Comparison of ENCODE assay signal across 3 cellular contexts in the genomic region with DNA sequence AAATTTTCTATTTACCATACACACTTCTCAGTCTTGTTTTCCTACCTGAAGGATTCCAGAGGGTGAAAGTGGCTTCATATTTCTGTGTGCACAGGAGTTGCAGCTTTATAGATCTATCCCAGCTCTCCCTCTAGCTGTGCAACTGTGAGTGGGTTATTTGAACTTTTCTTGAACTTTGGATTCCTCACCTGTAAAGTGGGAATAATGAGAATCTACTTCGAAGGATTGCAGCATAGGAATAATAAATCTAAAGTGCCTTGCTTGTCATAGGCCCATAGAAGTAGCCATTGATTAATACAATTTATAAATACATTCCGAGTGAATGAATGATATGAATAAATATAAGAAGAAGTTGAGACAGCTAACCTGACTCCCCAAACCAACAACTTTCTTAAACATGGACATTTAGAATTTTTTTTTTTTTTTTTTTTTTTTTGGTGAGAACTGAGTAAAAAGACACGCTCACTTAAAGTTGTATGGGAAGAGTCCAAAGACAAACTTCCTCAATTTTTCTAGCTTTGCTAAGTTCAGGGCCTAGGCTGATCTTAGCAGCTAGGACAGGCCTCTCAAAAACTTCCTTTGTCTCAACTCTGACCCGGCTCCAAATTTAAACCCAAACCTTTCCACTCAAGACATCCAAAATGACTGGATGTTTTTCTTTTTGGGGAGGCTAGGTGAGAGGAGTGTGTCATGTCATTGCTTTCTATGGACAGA.
TF ChIP-seq lines count a peak whose summit lies in the region.

No MANE protein-coding gene starts in this region.

TF ChIP-seq in SK-N-SH, 30 proteins besides CTCF, POLR2A, EP300 and RAD21 (continued from another document):
- TF ChIP-seq, protein P1, sequence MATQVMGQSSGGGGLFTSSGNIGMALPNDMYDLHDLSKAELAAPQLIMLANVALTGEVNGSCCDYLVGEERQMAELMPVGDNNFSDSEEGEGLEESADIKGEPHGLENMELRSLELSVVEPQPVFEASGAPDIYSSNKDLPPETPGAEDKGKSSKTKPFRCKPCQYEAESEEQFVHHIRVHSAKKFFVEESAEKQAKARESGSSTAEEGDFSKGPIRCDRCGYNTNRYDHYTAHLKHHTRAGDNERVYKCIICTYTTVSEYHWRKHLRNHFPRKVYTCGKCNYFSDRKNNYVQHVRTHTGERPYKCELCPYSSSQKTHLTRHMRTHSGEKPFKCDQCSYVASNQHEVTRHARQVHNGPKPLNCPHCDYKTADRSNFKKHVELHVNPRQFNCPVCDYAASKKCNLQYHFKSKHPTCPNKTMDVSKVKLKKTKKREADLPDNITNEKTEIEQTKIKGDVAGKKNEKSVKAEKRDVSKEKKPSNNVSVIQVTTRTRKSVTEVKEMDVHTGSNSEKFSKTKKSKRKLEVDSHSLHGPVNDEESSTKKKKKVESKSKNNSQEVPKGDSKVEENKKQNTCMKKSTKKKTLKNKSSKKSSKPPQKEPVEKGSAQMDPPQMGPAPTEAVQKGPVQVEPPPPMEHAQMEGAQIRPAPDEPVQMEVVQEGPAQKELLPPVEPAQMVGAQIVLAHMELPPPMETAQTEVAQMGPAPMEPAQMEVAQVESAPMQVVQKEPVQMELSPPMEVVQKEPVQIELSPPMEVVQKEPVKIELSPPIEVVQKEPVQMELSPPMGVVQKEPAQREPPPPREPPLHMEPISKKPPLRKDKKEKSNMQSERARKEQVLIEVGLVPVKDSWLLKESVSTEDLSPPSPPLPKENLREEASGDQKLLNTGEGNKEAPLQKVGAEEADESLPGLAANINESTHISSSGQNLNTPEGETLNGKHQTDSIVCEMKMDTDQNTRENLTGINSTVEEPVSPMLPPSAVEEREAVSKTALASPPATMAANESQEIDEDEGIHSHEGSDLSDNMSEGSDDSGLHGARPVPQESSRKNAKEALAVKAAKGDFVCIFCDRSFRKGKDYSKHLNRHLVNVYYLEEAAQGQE (IDR thresholded peaks at IDR 0.05; ENCODE audit: low read depth, low read length) = no peak
- TF ChIP-seq SIN3A (IDR thresholded peaks at IDR 0.05; ENCODE audit: borderline replicate concordance, low read depth, low read length) (no peak), CHD2 (IDR thresholded peaks at IDR 0.05; ENCODE audit: low read length, partially characterized antibody) (no peak), FOXM1 (IDR thresholded peaks at IDR 0.05; ENCODE audit: low read depth) (no peak), YY1 (IDR thresholded peaks at IDR 0.05; ENCODE audit: low read depth) (no peak), GATA2 (CRISPR knock-in tag; IDR thresholded peaks at IDR 0.05) (no peak)
- TF ChIP-seq, protein P2, sequence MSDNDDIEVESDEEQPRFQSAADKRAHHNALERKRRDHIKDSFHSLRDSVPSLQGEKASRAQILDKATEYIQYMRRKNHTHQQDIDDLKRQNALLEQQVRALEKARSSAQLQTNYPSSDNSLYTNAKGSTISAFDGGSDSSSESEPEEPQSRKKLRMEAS (IDR thresholded peaks at IDR 0.05; ENCODE audit: low read depth) = no peak
- TF ChIP-seq, protein P3, sequence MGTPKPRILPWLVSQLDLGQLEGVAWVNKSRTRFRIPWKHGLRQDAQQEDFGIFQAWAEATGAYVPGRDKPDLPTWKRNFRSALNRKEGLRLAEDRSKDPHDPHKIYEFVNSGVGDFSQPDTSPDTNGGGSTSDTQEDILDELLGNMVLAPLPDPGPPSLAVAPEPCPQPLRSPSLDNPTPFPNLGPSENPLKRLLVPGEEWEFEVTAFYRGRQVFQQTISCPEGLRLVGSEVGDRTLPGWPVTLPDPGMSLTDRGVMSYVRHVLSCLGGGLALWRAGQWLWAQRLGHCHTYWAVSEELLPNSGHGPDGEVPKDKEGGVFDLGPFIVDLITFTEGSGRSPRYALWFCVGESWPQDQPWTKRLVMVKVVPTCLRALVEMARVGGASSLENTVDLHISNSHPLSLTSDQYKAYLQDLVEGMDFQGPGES (IDR thresholded peaks at IDR 0.05; ENCODE audit: low read depth, low read length) = no peak
TF ChIP-seq in SK-N-SH: peak in this region for 0.

TF ChIP-seq in SK-N-SH treated with all-trans-retinoic acid at 6 μM for 48 hours, 23 proteins besides CTCF, POLR2A, EP300 and RAD21 (continued from another document):
- TF ChIP-seq, protein P4, sequence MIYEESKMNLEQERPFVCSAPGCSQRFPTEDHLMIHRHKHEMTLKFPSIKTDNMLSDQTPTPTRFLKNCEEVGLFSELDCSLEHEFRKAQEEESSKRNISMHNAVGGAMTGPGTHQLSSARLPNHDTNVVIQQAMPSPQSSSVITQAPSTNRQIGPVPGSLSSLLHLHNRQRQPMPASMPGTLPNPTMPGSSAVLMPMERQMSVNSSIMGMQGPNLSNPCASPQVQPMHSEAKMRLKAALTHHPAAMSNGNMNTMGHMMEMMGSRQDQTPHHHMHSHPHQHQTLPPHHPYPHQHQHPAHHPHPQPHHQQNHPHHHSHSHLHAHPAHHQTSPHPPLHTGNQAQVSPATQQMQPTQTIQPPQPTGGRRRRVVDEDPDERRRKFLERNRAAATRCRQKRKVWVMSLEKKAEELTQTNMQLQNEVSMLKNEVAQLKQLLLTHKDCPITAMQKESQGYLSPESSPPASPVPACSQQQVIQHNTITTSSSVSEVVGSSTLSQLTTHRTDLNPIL (CRISPR knock-in tag; IDR thresholded peaks at IDR 0.05; ENCODE audit: low read depth) = no peak

TF ChIP-seq in K562, 482 proteins besides CTCF, POLR2A, EP300 and RAD21:
- TF ChIP-seq, protein P5, sequence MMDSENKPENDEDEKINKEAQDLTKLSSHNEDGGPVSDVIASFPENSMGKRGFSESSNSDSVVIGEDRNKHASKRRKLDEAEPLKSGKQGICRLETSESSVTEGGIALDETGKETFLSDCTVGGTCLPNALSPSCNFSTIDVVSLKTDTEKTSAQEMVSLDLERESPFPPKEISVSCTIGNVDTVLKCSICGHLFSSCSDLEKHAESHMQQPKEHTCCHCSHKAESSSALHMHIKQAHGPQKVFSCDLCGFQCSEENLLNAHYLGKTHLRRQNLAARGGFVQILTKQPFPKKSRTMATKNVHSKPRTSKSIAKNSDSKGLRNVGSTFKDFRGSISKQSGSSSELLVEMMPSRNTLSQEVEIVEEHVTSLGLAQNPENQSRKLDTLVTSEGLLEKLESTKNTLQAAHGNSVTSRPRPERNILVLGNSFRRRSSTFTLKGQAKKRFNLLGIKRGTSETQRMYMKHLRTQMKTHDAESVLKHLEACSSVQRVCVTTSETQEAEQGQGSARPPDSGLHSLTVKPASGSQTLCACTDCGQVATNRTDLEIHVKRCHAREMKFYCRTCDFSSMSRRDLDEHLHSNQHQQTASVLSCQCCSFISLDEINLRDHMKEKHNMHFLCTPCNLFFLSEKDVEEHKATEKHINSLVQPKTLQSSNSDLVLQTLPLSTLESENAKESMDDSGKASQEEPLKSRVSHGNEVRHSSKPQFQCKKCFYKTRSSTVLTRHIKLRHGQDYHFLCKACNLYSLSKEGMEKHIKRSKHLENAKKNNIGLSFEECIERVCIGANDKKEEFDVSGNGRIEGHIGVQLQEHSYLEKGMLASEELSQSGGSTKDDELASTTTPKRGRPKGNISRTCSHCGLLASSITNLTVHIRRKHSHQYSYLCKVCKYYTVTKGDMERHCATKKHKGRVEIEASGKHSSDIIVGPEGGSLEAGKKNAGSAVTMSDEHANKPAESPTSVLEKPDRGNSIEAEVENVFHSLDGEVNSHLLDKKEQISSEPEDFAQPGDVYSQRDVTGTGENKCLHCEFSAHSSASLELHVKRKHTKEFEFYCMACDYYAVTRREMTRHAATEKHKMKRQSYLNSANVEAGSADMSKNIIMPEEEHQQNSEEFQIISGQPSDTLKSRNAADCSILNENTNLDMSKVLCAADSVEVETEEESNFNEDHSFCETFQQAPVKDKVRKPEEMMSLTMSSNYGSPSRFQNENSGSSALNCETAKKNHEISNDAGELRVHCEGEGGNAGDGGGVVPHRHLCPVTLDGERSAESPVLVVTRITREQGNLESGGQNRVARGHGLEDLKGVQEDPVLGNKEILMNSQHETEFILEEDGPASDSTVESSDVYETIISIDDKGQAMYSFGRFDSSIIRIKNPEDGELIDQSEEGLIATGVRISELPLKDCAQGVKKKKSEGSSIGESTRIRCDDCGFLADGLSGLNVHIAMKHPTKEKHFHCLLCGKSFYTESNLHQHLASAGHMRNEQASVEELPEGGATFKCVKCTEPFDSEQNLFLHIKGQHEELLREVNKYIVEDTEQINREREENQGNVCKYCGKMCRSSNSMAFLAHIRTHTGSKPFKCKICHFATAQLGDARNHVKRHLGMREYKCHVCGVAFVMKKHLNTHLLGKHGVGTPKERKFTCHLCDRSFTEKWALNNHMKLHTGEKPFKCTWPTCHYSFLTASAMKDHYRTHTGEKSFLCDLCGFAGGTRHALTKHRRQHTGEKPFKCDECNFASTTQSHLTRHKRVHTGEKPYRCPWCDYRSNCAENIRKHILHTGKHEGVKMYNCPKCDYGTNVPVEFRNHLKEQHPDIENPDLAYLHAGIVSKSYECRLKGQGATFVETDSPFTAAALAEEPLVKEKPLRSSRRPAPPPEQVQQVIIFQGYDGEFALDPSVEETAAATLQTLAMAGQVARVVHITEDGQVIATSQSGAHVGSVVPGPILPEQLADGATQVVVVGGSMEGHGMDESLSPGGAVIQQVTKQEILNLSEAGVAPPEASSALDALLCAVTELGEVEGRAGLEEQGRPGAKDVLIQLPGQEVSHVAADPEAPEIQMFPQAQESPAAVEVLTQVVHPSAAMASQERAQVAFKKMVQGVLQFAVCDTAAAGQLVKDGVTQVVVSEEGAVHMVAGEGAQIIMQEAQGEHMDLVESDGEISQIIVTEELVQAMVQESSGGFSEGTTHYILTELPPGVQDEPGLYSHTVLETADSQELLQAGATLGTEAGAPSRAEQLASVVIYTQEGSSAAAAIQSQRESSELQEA (IDR thresholded peaks at IDR 0.05; ENCODE audit: low read depth) = peak; percentile 75; the same call in 1 of the 2 replicates
- TF ChIP-seq KAT2B (IDR thresholded peaks at IDR 0.05; ENCODE audit: low read depth, low read length) (no peak), PRMT5 (CRISPR knock-in tag; IDR thresholded peaks at IDR 0.05) (no peak), CBX2 (IDR thresholded peaks at IDR 0.05; ENCODE audit: insufficient read depth, low read length, poor library complexity, severe bottlenecking) (no peak), KHSRP (IDR thresholded peaks at IDR 0.05) (no peak), ZFX (CRISPR knock-in tag; IDR thresholded peaks at IDR 0.05) (peak; percentile 32; the same call in 1 of the 2 replicates)
